18 cellular contexts compared by ENCODE assay signal in genomic region chr7:39461263-39461662, GRCh38.
"Had no signal": no experiment of that assay in that cellular context is flagged by ENCODE, and none has a peak within 500 bp of the region (broad histone marks: within the 10 kb centered on the region; RNA-seq: fewer than 3 reads in every experiment).

No MANE protein-coding gene starts in this region.

- H3K27ac ChIP-seq: foreskin keratinocyte, heart left ventricle, skin epidermis, tibial nerve had no signal

- ATAC-seq: foreskin keratinocyte, heart left ventricle, left cardiac atrium, right cardiac atrium had no signal

- H3K36me3 ChIP-seq: heart left ventricle, tibial nerve had no signal

- DNase-seq: activated CD4-positive, alpha-beta T cell treated with anti-CD3 and anti-CD28 coated beads, Interleukin-2, amount 50 U/mL, for 4 hours; activated CD4-positive, CD25-positive, alpha-beta regulatory T cell treated with anti-CD3 and anti-CD28 coated beads, Interleukin-2, amount 50 U/mL, for 72 hours; activated naive CD4-positive, alpha-beta T cell treated with anti-CD3 and anti-CD28 coated beads, Interleukin-2, amount 10 ng/mL, durations not matched to agents 7 days and 5 days; activated T-cell treated with anti-CD3 and anti-CD28 coated beads, Interleukin-2, amount 50 U/mL, for 1 hour; dorsolateral prefrontal cortex; foreskin keratinocyte; heart left ventricle; left cardiac atrium; naive B cell; nucleus accumbens; posterior cingulate gyrus; right cardiac atrium; stimulated activated CD4-positive, alpha-beta T cell treated with anti-CD3 and anti-CD28 coated beads, Interleukin-4, amount 100 ng/mL, for 24 hours; stimulated activated naive CD4-positive, alpha-beta T cell had no signal

- H3K27me3 ChIP-seq: tibial nerve had no signal

- H3K9me3 ChIP-seq: heart left ventricle, tibial nerve had no signal

- FAIRE-seq: endometrium had no signal

- H3K4me3 ChIP-seq: dorsolateral prefrontal cortex, heart left ventricle, lung, skin epidermis, tibial nerve had no signal

- H3K4me1 ChIP-seq: foreskin keratinocyte had no signal
